ENCODE assay signal across 29 cellular contexts in genomic region chr19:11890634-11891033, GRCh38. TPM values are rescaled to one million over a fixed set of nuclear protein-coding genes. Genes with fewer than 3 reads are reported as not detected.
DNase-seq lines count a peak whose midpoint lies in the region; ATAC-seq and TF ChIP-seq lines count a peak whose summit lies in the region.
"Had no signal": no experiment of that assay in that cellular context is flagged by ENCODE, and none has a peak within 500 bp of the region (broad histone marks: within the 10 kb centered on the region; RNA-seq: fewer than 3 reads in every experiment).

No MANE protein-coding gene starts in this region.

- no peaks in the 10 kb centered on the region for H4K20me1 ChIP-seq in BLaER1 treated with 17β-estradiol and CSF1 and Interleukin-3, amounts not matched to agents 10 nM and 100 nM

- peaks cover 17% of the 10 kb centered on the region for H3K4me1 Mint-ChIP-seq in T-helper 17 cell
- H3K4me1 Mint-ChIP-seq in neural crest cell = peaks cover 40% of the 10 kb centered on the region

- peak overlapping the region in 3 of 10 experiments; percentile 9 to 35 (median 31); a peak in 2 of 20 replicates for H3K4me3 ChIP-seq in BLaER1 treated with 17β-estradiol and CSF1 and Interleukin-3, amounts not matched to agents 10 nM and 100 nM
- H3K4me3 ChIP-seq in rectal smooth muscle tissue (ENCODE audit: low read length) = no peak overlapping the region
- H3K4me3 ChIP-seq: GM12878, K562, PC-9, SJCRH30 had no signal

- H3K9me3 ChIP-seq in BLaER1 treated with 17β-estradiol and CSF1 and Interleukin-3, amounts not matched to agents 10 nM and 100 nM (replicated peaks in 1 of 11) = peaks cover 57 to 75% (median 65%) of the 10 kb centered on the region in 11 experiments
- no peaks in the 10 kb centered on the region for H3K9me3 ChIP-seq in T-helper 17 cell (ENCODE audit: control insufficient read depth, low read length, poor library complexity, severe bottlenecking)

- peaks cover 31 to 62% (median 52%) of the 10 kb centered on the region in 11 experiments for H3K36me3 ChIP-seq in BLaER1 treated with 17β-estradiol and CSF1 and Interleukin-3, amounts not matched to agents 10 nM and 100 nM
- no peaks in the 10 kb centered on the region for H3K36me3 ChIP-seq in rectal smooth muscle tissue (ENCODE audit: control insufficient read depth, insufficient read depth, low read length)
- H3K36me3 ChIP-seq: SJCRH30 had no signal

- ATAC-seq in T-helper 17 cell = no peak
- no peak for ATAC-seq in HG02885 (IDR thresholded peaks at IDR 0.05; ENCODE audit: poor library complexity, unreplicated experiment)
- ATAC-seq: GM12878, K562, Right ventricle myocardium inferior, SK-N-SH treated with all-trans-retinoic acid at 6 μM for 48 hours had no signal

- TF ChIP-seq CTCF in neural crest cell (conservative IDR thresholded peaks at IDR 0.05) = no peak

- H3K27ac ChIP-seq in BLaER1 treated with 17β-estradiol and CSF1 and Interleukin-3, amounts not matched to agents 10 nM and 100 nM = no peak overlapping the region
- H3K27ac ChIP-seq in rectal smooth muscle tissue (ENCODE audit: low read depth, low read length) = peak overlapping the region; percentile 32
- H3K27ac ChIP-seq: C4-2B, HL-60, PC-9, SJCRH30 had no signal

- no peak for DNase-seq in T-helper 17 cell
- DNase-seq in neural crest cell (ENCODE audit: low read depth, low spot score) = no peak
- no peak for DNase-seq in NCI-H2029 (lab: John Stamatoyannopoulos, UW)
- no peak for DNase-seq in LoVo (ENCODE audit: low spot score)
- DNase-seq: AML-193; CD8-positive, alpha-beta memory T cell; DMS 273 treated with DMSO at 0.1 percent for 48 hours; DMS79; EL; GDM1; HCEC 1CT; Kasumi-1; NCI-H2029 treated with DMSO at 0.1 percent for 48 hours; NCI-H446 treated with DMSO at 0.1 percent for 48 hours; NCI-H82; NK-92 treated with Interleukin-12 subunit alpha and Interleukin-12 subunit beta, amount 100 ng/mL, for 24 hours; PC-9; SJCRH30 had no signal

- no peaks in the 10 kb centered on the region for H3K27me3 Mint-ChIP-seq in T-helper 17 cell
- no peaks in the 10 kb centered on the region for H3K27me3 Mint-ChIP-seq in neural crest cell (ENCODE audit: low read depth)

- peaks cover 19 to 39% (median 30%) of the 10 kb centered on the region in 10 experiments for H3K4me1 ChIP-seq in BLaER1 treated with 17β-estradiol and CSF1 and Interleukin-3, amounts not matched to agents 10 nM and 100 nM
- peaks cover 2% of the 10 kb centered on the region for H3K4me1 ChIP-seq in rectal smooth muscle tissue (ENCODE audit: control insufficient read depth, insufficient read depth, low read length)

- H3K27me3 ChIP-seq in BLaER1 treated with 17β-estradiol and CSF1 and Interleukin-3, amounts not matched to agents 10 nM and 100 nM = no peaks in the 10 kb centered on the region
- no peaks in the 10 kb centered on the region for H3K27me3 ChIP-seq in rectal smooth muscle tissue (ENCODE audit: control insufficient read depth, insufficient read depth, low read length)
- H3K27me3 ChIP-seq: SJCRH30 had no signal

- peaks cover 19% of the 10 kb centered on the region for H3K9me3 Mint-ChIP-seq in neural crest cell

- peak overlapping the region in 6 of 11 experiments; percentile 83 to 97 (median 91); a peak in 7 of 22 replicates for H3K4me2 ChIP-seq in BLaER1 treated with 17β-estradiol and CSF1 and Interleukin-3, amounts not matched to agents 10 nM and 100 nM
- H3K4me2 ChIP-seq: PC-9 had no signal

- H3K36me3 Mint-ChIP-seq in T-helper 17 cell (ENCODE audit: low read depth) = peaks cover 2% of the 10 kb centered on the region
- peaks cover 72% of the 10 kb centered on the region for H3K36me3 Mint-ChIP-seq in neural crest cell (ENCODE audit: low read depth)

- H3K27ac Mint-ChIP-seq in T-helper 17 cell (peak overlapping the region; percentile 71), neural crest cell (ENCODE audit: unreplicated experiment) (peak overlapping the region; percentile 90)
- H3K27ac Mint-ChIP-seq: CD8-positive, alpha-beta memory T cell had no signal

- no peak overlapping the region for H3K9ac ChIP-seq in BLaER1 treated with 17β-estradiol and CSF1 and Interleukin-3, amounts not matched to agents 10 nM and 100 nM
- H3K9ac ChIP-seq in rectal smooth muscle tissue (ENCODE audit: low read length) = no peak overlapping the region

- H3K4me3 Mint-ChIP-seq in T-helper 17 cell (no peak overlapping the region), neural crest cell (peak overlapping the region; percentile 98)

RNA-seq across cellular contexts. Expression of gene ZNF69, which starts 3.1 kb away (rescaled TPM):
- total RNA-seq in T-helper 17 cell (1 to 10 TPM; 2.3 to 2.4 TPM), neural crest cell (32.1 and 33.9 TPM in 2 replicates)
- total RNA-seq: MCF 10A had no signal

RNA-seq across cellular contexts. Expression of gene ZNF700, which starts 34.3 kb away (rescaled TPM):
- total RNA-seq in T-helper 17 cell (10 to 100 TPM; 14.3 to 18.7 TPM), neural crest cell (12.5 and 12.8 TPM in 2 replicates)

RNA-seq across cellular contexts. Expression of gene ZNF439, which starts 42.1 kb away (rescaled TPM):
- total RNA-seq in T-helper 17 cell = 1 to 10 TPM; 4.5 to 8.4 TPM
- 6.0 and 6.6 TPM in 2 replicates for total RNA-seq in neural crest cell
- total RNA-seq: H1, MCF 10A had no signal
